In the genomic region with DNA sequence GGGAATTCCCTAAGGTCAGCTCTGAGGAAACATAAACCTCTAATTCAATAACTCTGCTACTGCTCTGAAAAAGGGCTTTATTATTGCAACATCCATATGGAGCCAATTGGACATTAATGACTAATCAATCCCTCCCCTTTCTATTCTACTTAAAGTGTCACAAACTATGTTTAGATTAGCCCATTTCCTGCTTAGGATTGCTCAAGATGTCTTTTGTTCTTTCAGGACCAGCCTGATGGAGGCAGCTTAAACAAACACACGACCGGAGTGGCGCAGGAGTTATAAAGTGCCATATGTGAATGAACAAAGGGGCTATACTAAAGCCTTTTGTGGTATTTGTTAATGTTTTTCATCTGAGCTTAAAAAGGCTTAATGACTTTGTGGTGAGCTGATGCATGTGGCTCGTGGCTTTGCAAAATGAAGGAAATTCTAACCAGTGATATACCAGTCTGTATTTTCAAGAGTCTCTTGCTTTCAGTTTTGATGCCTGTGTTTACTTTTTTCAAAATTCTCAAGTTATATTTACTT, we compare ENCODE assay signal across 8 cellular contexts.
A peak's percentile ranks its signal among the peaks of the same experiment; 100 is the strongest.
DNase-seq lines count a peak whose midpoint lies in the region; ATAC-seq lines count a peak whose summit lies in the region.

No MANE protein-coding gene starts in this region.

- peaks cover 16% of the 10 kb centered on the region for H3K4me1 ChIP-seq in adipocyte (ENCODE audit: control insufficient read depth, insufficient read depth, low read length)
- no peaks in the 10 kb centered on the region for H3K4me1 ChIP-seq in mesenchymal stem cell (ENCODE audit: control insufficient read depth, insufficient read depth, low read depth, low read length)

- no peak overlapping the region for H2BK12ac ChIP-seq in mesenchymal stem cell (ENCODE audit: low read length in 2 of 2)

- H3K4me2 ChIP-seq in mesenchymal stem cell (ENCODE audit: low read length, poor library complexity, severe bottlenecking) = no peak overlapping the region

- no peak overlapping the region for H3K14ac ChIP-seq in mesenchymal stem cell (ENCODE audit: low read length in 2 of 2)

- H4K91ac ChIP-seq in mesenchymal stem cell (ENCODE audit: low read length) = no peak overlapping the region

- no peak overlapping the region for H3K18ac ChIP-seq in mesenchymal stem cell (ENCODE audit: low read depth in 1 of 2, low read length in 2 of 2)

- H3K9me3 ChIP-seq in adipocyte (ENCODE audit: control insufficient read depth, low read length) (no peaks in the 10 kb centered on the region), mesenchymal stem cell (ENCODE audit: control insufficient read depth, low read length) (no peaks in the 10 kb centered on the region)

- peak; percentile 91 for DNase-seq in NCI-H146 treated with DMSO at 0.1 percent for 48 hours (lab: John Stamatoyannopoulos, UW; ENCODE audit: unreplicated experiment)
- peak; percentile 84 for DNase-seq in adipocyte (ENCODE audit: low read depth)
- peak; percentile 96 for DNase-seq in mesenchymal stem cell
- no peak for DNase-seq in stimulated activated CD4-positive, alpha-beta T cell treated with anti-CD3 and anti-CD28 coated beads, Interleukin-2, amount 100 ng/mL, for 48 hours

- H3K27ac ChIP-seq in mesenchymal stem cell (ENCODE audit: low read length, poor library complexity, severe bottlenecking) = peak overlapping the region; percentile 21

- H4K8ac ChIP-seq in mesenchymal stem cell (ENCODE audit: low read length) = no peak overlapping the region

- no peak overlapping the region for H2BK15ac ChIP-seq in mesenchymal stem cell (ENCODE audit: low read depth, poor library complexity, severe bottlenecking)

- no peak overlapping the region for H2BK120ac ChIP-seq in mesenchymal stem cell (ENCODE audit: low read depth, low read length)

- no peak overlapping the region for H2AK5ac ChIP-seq in mesenchymal stem cell (ENCODE audit: low read length, severe bottlenecking)

- no peak overlapping the region for H2BK5ac ChIP-seq in mesenchymal stem cell (ENCODE audit: low read depth, low read length, poor library complexity, severe bottlenecking)

- H3K27me3 ChIP-seq in adipocyte (replicated peaks; ENCODE audit: control insufficient read depth, insufficient read depth, low read length) (no peaks in the 10 kb centered on the region), mesenchymal stem cell (ENCODE audit: control insufficient read depth in 1 of 2, insufficient read depth in 1 of 2, low read length in 2 of 2) (no peaks in the 10 kb centered on the region)

- no peak overlapping the region for H3K23ac ChIP-seq in mesenchymal stem cell (ENCODE audit: low read length in 2 of 2)

- ATAC-seq in GM18508 (IDR thresholded peaks at IDR 0.05; ENCODE audit: insufficient read depth, unreplicated experiment) (peak; percentile 45), HG02938 (IDR thresholded peaks at IDR 0.05; ENCODE audit: unreplicated experiment) (no peak), HG02885 (IDR thresholded peaks at IDR 0.05; ENCODE audit: poor library complexity, unreplicated experiment) (no peak), HG02884 (IDR thresholded peaks at IDR 0.05; ENCODE audit: unreplicated experiment) (no peak)

- no peaks in the 10 kb centered on the region for H3K79me1 ChIP-seq in mesenchymal stem cell (replicated peaks; ENCODE audit: low read length, poor library complexity, severe bottlenecking)

- WGBS in mesenchymal stem cell = 1% methylated on average over 3 of the region's 4 CpGs

- H3K4ac ChIP-seq in mesenchymal stem cell (ENCODE audit: low read depth in 1 of 2, low read length in 2 of 2) = no peak overlapping the region

- no peak overlapping the region for H3K9ac ChIP-seq in adipocyte (ENCODE audit: low read length)
- H3K9ac ChIP-seq in mesenchymal stem cell (ENCODE audit: low read length) = peak overlapping the region; percentile 63

- H3K4me3 ChIP-seq in adipocyte (ENCODE audit: low read length) = no peak overlapping the region
- peak overlapping the region in 1 of 2 experiments; percentile 17 for H3K4me3 ChIP-seq in mesenchymal stem cell (ENCODE audit: insufficient read depth in 1 of 2, low read depth in 1 of 2, low read length in 2 of 2)

- no peak overlapping the region for H2AFZ ChIP-seq in mesenchymal stem cell (ENCODE audit: low read depth, low read length)

- H3K36me3 ChIP-seq in adipocyte (ENCODE audit: control insufficient read depth, insufficient read depth, low read length, severe bottlenecking) = no peaks in the 10 kb centered on the region
- H3K36me3 ChIP-seq in mesenchymal stem cell (ENCODE audit: control insufficient read depth in 1 of 2, insufficient read depth in 2 of 2, low read depth in 1 of 2, low read length in 2 of 2) = no peaks in the 10 kb centered on the region

Comparison
In these comparisons a context has a peak if more than half of its experiments do, and no peak if none do; other contexts are left out.
1. DNase-seq: peak in NCI-H146 treated with DMSO at 0.1 percent for 48 hours (single experiment), adipocyte (single experiment) and mesenchymal stem cell (single experiment); none in stimulated activated CD4-positive, alpha-beta T cell treated with anti-CD3 and anti-CD28 coated beads, Interleukin-2, amount 100 ng/mL, for 48 hours (0 of 2).